23 cellular contexts compared by ENCODE assay signal in genomic region chrX:68916891-68917290, GRCh38.
A peak's percentile ranks its signal among the peaks of the same experiment; 100 is the strongest.
DNase-seq lines count a peak whose midpoint lies in the region; ATAC-seq, FAIRE-seq and TF ChIP-seq lines count a peak whose summit lies in the region.
"Had no signal": no experiment of that assay in that cellular context is flagged by ENCODE, and none has a peak within 500 bp of the region (broad histone marks: within the 10 kb centered on the region; RNA-seq: fewer than 3 reads in every experiment).

No MANE protein-coding gene starts in this region.

- H3K27me3 Mint-ChIP-seq in Calu3 (ENCODE audit: unreplicated experiment) (no peaks in the 10 kb centered on the region), neural crest cell (ENCODE audit: low read depth) (no peaks in the 10 kb centered on the region)

- peak overlapping the region; percentile 39 for H3K27ac Mint-ChIP-seq in Calu3 (ENCODE audit: unreplicated experiment)
- peak overlapping the region; percentile 19 for H3K27ac Mint-ChIP-seq in neural crest cell (ENCODE audit: unreplicated experiment)
- H3K27ac Mint-ChIP-seq: GM23338, HFFc6 had no signal

- ATAC-seq in HG02973 (IDR thresholded peaks at IDR 0.05; ENCODE audit: unreplicated experiment) = no peak
- ATAC-seq: GM12878, GM23338, HCT116, HepG2 had no signal

- CTCF ChIA-PET in Calu3 (lab: Charles Lee) = no interaction called here

- TF ChIP-seq CTCF in Calu3 (IDR thresholded peaks at IDR 0.05; ENCODE audit: unreplicated experiment) = no peak
- TF ChIP-seq CTCF in neural crest cell (conservative IDR thresholded peaks at IDR 0.05) = no peak
- TF ChIP-seq CTCF in parathyroid adenoma (IDR thresholded peaks at IDR 0.05) = no peak

- H3K79me2 ChIP-seq in parathyroid adenoma = no peaks in the 10 kb centered on the region

- TF ChIP-seq POLR2A in GM12891 (IDR thresholded peaks at IDR 0.05; ENCODE audit: low read depth, low read length) = no peak

- no peaks in the 10 kb centered on the region for H3K4me1 Mint-ChIP-seq in Calu3 (ENCODE audit: low read depth, unreplicated experiment)
- peaks cover 31% of the 10 kb centered on the region for H3K4me1 Mint-ChIP-seq in neural crest cell
- H3K4me1 Mint-ChIP-seq: CD14-positive monocyte; CD4-positive, alpha-beta memory T cell had no signal

- no peak overlapping the region for H3K4me2 ChIP-seq in parathyroid adenoma (ENCODE audit: low read length)
- H3K4me2 ChIP-seq: GM23338 had no signal

- no peaks in the 10 kb centered on the region for H3K9me3 Mint-ChIP-seq in Calu3 (ENCODE audit: low read depth, unreplicated experiment)
- no peaks in the 10 kb centered on the region for H3K9me3 Mint-ChIP-seq in neural crest cell
- H3K9me3 Mint-ChIP-seq: CD14-positive monocyte; CD4-positive, alpha-beta memory T cell; GM23338; HFFc6; IgD-negative memory B cell had no signal

- peaks cover 9% of the 10 kb centered on the region for H3K36me3 Mint-ChIP-seq in Calu3 (ENCODE audit: insufficient read depth, unreplicated experiment)
- no peaks in the 10 kb centered on the region for H3K36me3 Mint-ChIP-seq in neural crest cell (ENCODE audit: low read depth)
- H3K36me3 Mint-ChIP-seq: CD14-positive monocyte; CD4-positive, alpha-beta memory T cell had no signal

- intact Hi-C loops in Calu3 (cut with micrococcal nuclease; ENCODE audit: unreplicated experiment) = loop anchor here (5.0 kb wide), 1 partner anchor 90 kb away; the partner anchor contains the start of gene EFNB1

- H3K9ac ChIP-seq in parathyroid adenoma = no peak overlapping the region
- H3K9ac ChIP-seq: BLaER1 had no signal

- no peak for FAIRE-seq in GM12891 (lab: Jason Lieb, UNC)
- FAIRE-seq: GM12878, GM18507, HepG2 had no signal

- no peak overlapping the region for H2AFZ ChIP-seq in parathyroid adenoma
- H2AFZ ChIP-seq: GM23338 had no signal

- no peak overlapping the region for H3K4me3 ChIP-seq in parathyroid adenoma (ENCODE audit: low read depth, low read length)
- H3K4me3 ChIP-seq: BLaER1, GM12878, GM23338 had no signal

- DNase-seq in Calu3 = no peak
- peak; percentile 69 for DNase-seq in NCI-H82 treated with DMSO at 0.1 percent for 48 hours (lab: John Stamatoyannopoulos, UW; ENCODE audit: unreplicated experiment)
- DNase-seq in neural crest cell (ENCODE audit: low read depth, low spot score) = no peak
- DNase-seq in GM12891 (ENCODE audit: insufficient read length, low spot score) = no peak
- no peak for DNase-seq in SHP77 (lab: John Stamatoyannopoulos, UW)
- DNase-seq: 8988T; CD4-positive, alpha-beta memory T cell; DMS 273 treated with DMSO at 0.1 percent for 48 hours; DMS53; DND-41; EL; H7; HFFc6 had no signal

- no peaks in the 10 kb centered on the region for H3K9me3 ChIP-seq in parathyroid adenoma (ENCODE audit: control insufficient read depth, low read length)
- H3K9me3 ChIP-seq: BLaER1 had no signal

- peaks cover 4% of the 10 kb centered on the region for H3K4me1 ChIP-seq in parathyroid adenoma

- no TSS peak for BruUV-seq in Calu3 (replicated peaks; lab: Mats Ljungman, UMichigan)

- no peaks in the 10 kb centered on the region for H3K27me3 ChIP-seq in parathyroid adenoma (ENCODE audit: control insufficient read depth, insufficient read depth, low read length)

- no peaks in the 10 kb centered on the region for H3K36me3 ChIP-seq in parathyroid adenoma (ENCODE audit: control insufficient read depth, insufficient read depth, low read length)
- H3K36me3 ChIP-seq: BLaER1 had no signal

- peak overlapping the region; percentile 47 for H3K27ac ChIP-seq in parathyroid adenoma
- H3K27ac ChIP-seq: BLaER1 had no signal

- no peak overlapping the region for H3K4me3 Mint-ChIP-seq in Calu3 (ENCODE audit: low read depth, unreplicated experiment)
- no peak overlapping the region for H3K4me3 Mint-ChIP-seq in neural crest cell
- H3K4me3 Mint-ChIP-seq: CD14-positive monocyte; CD4-positive, alpha-beta memory T cell; GM23338; HFFc6; IgD-negative memory B cell had no signal

TF ChIP-seq in GM12891, 5 proteins besides CTCF, POLR2A, EP300 and RAD21:
- no peak for TF ChIP-seq POLR2AphosphoS5 (IDR thresholded peaks at IDR 0.05; ENCODE audit: low read depth, low read length)
